8 cellular contexts compared by ENCODE assay signal in the genomic region with DNA sequence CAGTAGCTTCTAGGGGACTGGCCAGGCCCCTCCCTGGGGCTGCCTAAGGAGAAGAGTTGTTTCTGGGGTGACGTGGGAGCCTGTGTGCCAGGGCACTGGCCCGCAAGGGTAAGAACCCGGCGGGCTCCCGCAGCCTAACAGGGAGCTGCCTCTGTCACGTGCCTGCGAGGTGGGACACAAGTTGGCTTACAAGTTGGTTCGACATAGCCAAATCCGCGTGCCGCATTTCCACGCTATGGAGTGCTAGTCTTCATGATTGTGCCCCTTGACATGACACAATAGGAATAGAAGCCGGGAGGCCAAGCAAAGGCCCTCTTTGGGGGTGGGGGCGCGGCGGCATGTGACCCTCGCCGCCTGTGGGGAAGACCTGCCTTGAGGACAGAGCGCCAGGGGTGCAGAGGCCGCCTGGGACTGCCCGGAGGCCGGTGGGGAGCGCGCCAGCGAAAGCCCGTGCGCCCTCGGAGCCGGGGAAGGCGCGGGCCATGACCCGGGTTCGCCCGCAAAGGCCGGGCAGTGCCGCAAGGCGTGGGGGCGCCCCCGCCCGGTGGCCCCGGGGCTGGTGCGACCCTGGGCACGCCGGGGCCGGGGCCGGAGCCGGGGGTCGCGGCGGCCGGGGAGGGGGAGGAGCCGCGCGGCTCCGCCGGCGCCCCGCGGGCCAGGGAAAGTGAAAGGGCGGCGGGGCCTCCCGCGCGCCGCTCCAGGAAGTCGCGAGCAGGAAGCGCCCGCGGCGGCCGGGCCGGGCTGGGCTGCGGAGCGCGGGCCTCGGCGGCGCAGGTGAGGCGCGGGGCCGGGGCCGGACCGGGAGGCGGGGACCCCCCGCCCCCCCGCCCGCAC. TPM values are rescaled to one million over a fixed set of nuclear protein-coding genes. Genes with fewer than 3 reads are reported as not detected.
A peak's percentile ranks its signal among the peaks of the same experiment; 100 is the strongest.
DNase-seq lines count a peak whose midpoint lies in the region; ATAC-seq and TF ChIP-seq lines count a peak whose summit lies in the region.

A gene (plus strand): TSS at position 702 of the 834 bp plus-strand sequence. CDS start 4,603 bp downstream, outside the sequence.

- H3K36me3 Mint-ChIP-seq in nephron (ENCODE audit: low read depth): no peaks in the 10 kb centered on the region

- H3K27me3 ChIP-seq in esophagus squamous epithelium: no peaks in the 10 kb centered on the region

- ATAC-seq in GM18867 (IDR thresholded peaks at IDR 0.05; ENCODE audit: unreplicated experiment) (peak; percentile 50), HG03520 (IDR thresholded peaks at IDR 0.05; ENCODE audit: unreplicated experiment) (peak; percentile 43)

- peaks cover 14 to 49% (median 25%) of the 10 kb centered on the region in 3 donors for H3K4me1 ChIP-seq in esophagus squamous epithelium

- TF ChIP-seq POLR2A in esophagus squamous epithelium (IDR thresholded peaks at IDR 0.05): no peak

- H3K27ac ChIP-seq in esophagus squamous epithelium: peak within 1 kb of the TSS; percentile 79 to 86 (median 84)

- H3K4me3 ChIP-seq in esophagus squamous epithelium: peak within 1 kb of the TSS; percentile 78 to 92 (median 91)

- DNase-seq in AG08396 (ENCODE audit: low spot score) (peak; percentile 36), esophagus squamous epithelium (lab: John Stamatoyannopoulos, UW) (no peak), NCI-H1105 treated with DMSO at 0.1 percent for 48 hours (lab: John Stamatoyannopoulos, UW) (no peak), KG1 (lab: John Stamatoyannopoulos, UW) (no peak)
- peak; percentile 81 for DNase-seq in activated CD8-positive, alpha-beta memory T cell treated with anti-CD3 and anti-CD28 coated beads for 24 hours

- TF ChIP-seq CTCF in esophagus squamous epithelium (IDR thresholded peaks at IDR 0.05) (no peak), nephron (IDR thresholded peaks at IDR 0.05; ENCODE audit: unreplicated experiment in 3 of 3) (no peak)

- H3K4me3 Mint-ChIP-seq in nephron: peak within 1 kb of the TSS; percentile 85 to 88 (median 85)

- intact Hi-C loops in esophagus squamous epithelium (cut with DNase I): no loop called here

- H3K36me3 ChIP-seq in esophagus squamous epithelium: peaks cover 0 to 3% (median 0%) of the 10 kb centered on the region in 3 donors

- H3K27ac Mint-ChIP-seq in nephron: peak within 1 kb of the TSS; percentile 4 to 83 (median 41)

- peaks cover 47% of the 10 kb centered on the region for H3K27me3 Mint-ChIP-seq in nephron (ENCODE audit: low read depth)

- H3K9me3 Mint-ChIP-seq in nephron: no peaks in the 10 kb centered on the region

- no peaks in the 10 kb centered on the region for H3K9me3 ChIP-seq in esophagus squamous epithelium

- peaks cover 10% of the 10 kb centered on the region for H3K4me1 Mint-ChIP-seq in nephron

- no CpG with 5 or more reads among the region's 88 CpGs for WGBS in esophagus squamous epithelium, 2 donors

RNA-seq across cellular contexts. Expression of the gene that starts here (rescaled TPM):
- total RNA-seq in esophagus squamous epithelium: 10 to 100 TPM; 10.7 to 21.1 (median 14.0) TPM

Comparison
In these comparisons a context has a peak if more than half of its experiments do, and no peak if none do; other contexts are left out.
1. DNase-seq: peak in AG08396 (single experiment) and activated CD8-positive, alpha-beta memory T cell treated with anti-CD3 and anti-CD28 coated beads for 24 hours (single experiment); none in esophagus squamous epithelium (single experiment), NCI-H1105 treated with DMSO at 0.1 percent for 48 hours (single experiment) and KG1 (single experiment).